ENCODE assay signal across 13 cellular contexts in genomic region chr22:20553947-20554741, GRCh38. TPM values are rescaled to one million over a fixed set of nuclear protein-coding genes. Genes with fewer than 3 reads are reported as not detected.
DNase-seq lines count a peak whose midpoint lies in the region; ATAC-seq, FAIRE-seq and TF ChIP-seq lines count a peak whose summit lies in the region.
"Had no signal": no experiment of that assay in that cellular context is flagged by ENCODE, and none has a peak within 500 bp of the region (broad histone marks: within the 10 kb centered on the region; RNA-seq: fewer than 3 reads in every experiment).

No MANE protein-coding gene starts in this region.

- H3K27me3 ChIP-seq in HepG2 (ENCODE audit: control insufficient read depth in 1 of 2, insufficient read depth in 2 of 2, low read length in 2 of 2) (no peaks in the 10 kb centered on the region), right lobe of liver (no peaks in the 10 kb centered on the region), vagina (no peaks in the 10 kb centered on the region)
- H3K27me3 ChIP-seq: BE2C had no signal

- H3K79me2 ChIP-seq in HepG2 (ENCODE audit: insufficient read depth, low read length) = peaks cover 19% of the 10 kb centered on the region

- DNase-seq in HepG2 (ENCODE audit: low spot score) (no peak), right lobe of liver (no peak), vagina (ENCODE audit: extremely low spot score in 2 of 2) (no peak), NCI-H69 (lab: John Stamatoyannopoulos, UW) (no peak)
- no peak for DNase-seq in stimulated activated CD4-positive, alpha-beta T cell treated with anti-CD3 and anti-CD28 coated beads, Interleukin-12 subunit alpha, Interleukin-12 subunit beta, amount 100 ng/mL, for 4 hours
- DNase-seq: activated naive CD8-positive, alpha-beta T cell treated with anti-CD3 and anti-CD28 coated beads, Interleukin-2, amount 10 ng/mL, durations not matched to agents 7 days and 5 days; BE2C; effector CD8-positive, alpha-beta T cell; hippocampal formation had no signal

- 100% methylated on average over 5 of the region's 8 CpGs for WGBS in HepG2 (ENCODE audit: low lambda C conversion rate)
- WGBS in right lobe of liver (ENCODE audit: insufficient coverage, low coverage, low lambda C conversion rate, missing lambda C conversion rate) = no CpG with 5 or more reads among the region's 8 CpGs

- H3K9me3 Mint-ChIP-seq in nephron = peaks cover 7% of the 10 kb centered on the region

- CTCF ChIA-PET in HepG2 (lab: Yijun Ruan, JAX; ENCODE audit: low intra/inter-chr PET ratio, low total read pairs) = interaction anchor here (1.4 kb wide), 1 partner anchor 10 kb away, joined by 7 read pairs; no protein-coding TSS in a partner anchor

- H3K36me3 ChIP-seq in HepG2 (replicated peaks in 1 of 2; ENCODE audit: control insufficient read depth in 1 of 2, insufficient read depth in 2 of 2, low read length in 2 of 2) (peaks cover 33 to 76% of the 10 kb centered on the region in 2 experiments), right lobe of liver (peaks cover 0 to 17% (median 8%) of the 10 kb centered on the region in 4 donors), vagina (peaks cover 0 to 36% of the 10 kb centered on the region in 2 donors)

- no peak for TF ChIP-seq EP300 in HepG2 (IDR thresholded peaks at IDR 0.05; ENCODE audit: low read depth in 2 of 2, low read length in 2 of 2)
- no peak for TF ChIP-seq EP300 in HepG2 (CRISPR knock-in tag; IDR thresholded peaks at IDR 0.05; ENCODE audit: borderline replicate concordance)

- BruUV-seq in HepG2 (replicated peaks; lab: Mats Ljungman, UMichigan) = no TSS peak

- no peak for FAIRE-seq in HepG2 (lab: Jason Lieb, UNC)

- peaks cover 44% of the 10 kb centered on the region for H3K36me3 Mint-ChIP-seq in nephron (ENCODE audit: low read depth)

- H3K9me3 ChIP-seq in HepG2 (ENCODE audit: low read length) (no peaks in the 10 kb centered on the region), right lobe of liver (no peaks in the 10 kb centered on the region), vagina (no peaks in the 10 kb centered on the region)

- no peak overlapping the region for H3K4me3 Mint-ChIP-seq in nephron
- H3K4me3 Mint-ChIP-seq: activated naive CD8-positive, alpha-beta T cell treated with anti-CD3 and anti-CD28 coated beads, Interleukin-2, amount 10 ng/mL, durations not matched to agents 7 days and 5 days; memory B cell had no signal

- H3K4me1 ChIP-seq in HepG2 (ENCODE audit: insufficient read depth, low read length) = peaks cover 43% of the 10 kb centered on the region
- H3K4me1 ChIP-seq in right lobe of liver = peaks cover 0 to 36% (median 13%) of the 10 kb centered on the region in 4 donors
- peaks cover 78% of the 10 kb centered on the region for H3K4me1 ChIP-seq in vagina

- intact Hi-C loops in HepG2 (cut with micrococcal nuclease; ENCODE audit: unreplicated experiment) (no loop called here), right lobe of liver (cut with DNase I) (no loop called here), vagina (cut with DNase I) (loop anchor here (5.0 kb wide), 1 partner anchor 47 kb away; the partner anchor contains the start of gene MED15)

- TF ChIP-seq CTCF in HepG2 (CRISPR knock-in tag; IDR thresholded peaks at IDR 0.05) (no peak), right lobe of liver (IDR thresholded peaks at IDR 0.05) (no peak), nephron (IDR thresholded peaks at IDR 0.05; ENCODE audit: unreplicated experiment in 3 of 3) (no peak), vagina (IDR thresholded peaks at IDR 0.05) (no peak)

- H3K27ac ChIP-seq in HepG2 (ENCODE audit: extremely low read length, insufficient read depth, low read length) (peak overlapping the region; percentile 89), right lobe of liver (peak overlapping the region in 1 of 3 donors; percentile 29), cingulate gyrus (ENCODE audit: low read depth, low read length) (peak overlapping the region; percentile 56), vagina (peak overlapping the region; percentile 92)

- peak overlapping the region; percentile 24 to 100 (median 98) for H3K27ac Mint-ChIP-seq in nephron
- H3K27ac Mint-ChIP-seq: memory B cell had no signal

- peaks cover 51% of the 10 kb centered on the region for H3K4me1 Mint-ChIP-seq in nephron

- TF ChIP-seq RAD21 in HepG2 (CRISPR knock-in tag; IDR thresholded peaks at IDR 0.05) = no peak

- no peak overlapping the region; the same call in 1 of the 2 replicates for H3K9ac ChIP-seq in HepG2 (ENCODE audit: insufficient read depth, low read depth, low read length)

- TF ChIP-seq POLR2A in HepG2 (IDR thresholded peaks at IDR 0.05; ENCODE audit: insufficient read depth in 1 of 2, low read depth in 2 of 2, low read length in 2 of 2) (no peak), right lobe of liver (IDR thresholded peaks at IDR 0.05) (no peak), vagina (IDR thresholded peaks at IDR 0.05) (no peak)

- H4K20me1 ChIP-seq in HepG2 (ENCODE audit: insufficient read depth, low read length) = peaks cover 3% of the 10 kb centered on the region; the same call in 1 of the 2 replicates

- in situ Hi-C loops in HepG2 (cut with HindIII; ENCODE audit: extremely low pct_ligation_motif_present, low pct_unique_long_range_greater_than_20kb) = no loop called here

- ATAC-seq in HepG2 (no peak), right lobe of liver (no peak), GM19324 (IDR thresholded peaks at IDR 0.05; ENCODE audit: low FRiP score, unreplicated experiment) (no peak)

- no peak overlapping the region for H3K4me3 ChIP-seq in HepG2 (replicated peaks in 1 of 3; ENCODE audit: insufficient read depth in 1 of 3, low read depth in 2 of 3, low read length in 3 of 3)
- no peak overlapping the region for H3K4me3 ChIP-seq in right lobe of liver
- no peak overlapping the region for H3K4me3 ChIP-seq in vagina

- H2AFZ ChIP-seq in HepG2 (ENCODE audit: low read length) = no peak overlapping the region

- no peak overlapping the region for H3K4me2 ChIP-seq in HepG2 (ENCODE audit: low read depth, low read length)

- POLR2A ChIA-PET in HepG2 (lab: Yijun Ruan, JAX) = interaction anchor here (2.4 kb wide), 1 partner anchor 46 kb away, joined by 16 read pairs; the partner anchor contains the start of gene MED15

- H3K27me3 Mint-ChIP-seq in nephron (ENCODE audit: low read depth) = no peaks in the 10 kb centered on the region
- H3K27me3 Mint-ChIP-seq: activated naive CD8-positive, alpha-beta T cell treated with anti-CD3 and anti-CD28 coated beads, Interleukin-2, amount 10 ng/mL, durations not matched to agents 7 days and 5 days; memory B cell had no signal

TF ChIP-seq in HepG2, 621 proteins besides CTCF, POLR2A, EP300 and RAD21 (continues in another document):
- TF ChIP-seq NCOA5 (CRISPR knock-in tag; IDR thresholded peaks at IDR 0.05) = no peak

RNA-seq across cellular contexts. Expression of gene MED15, which starts 46.7 kb away (rescaled TPM):
- total RNA-seq in HepG2 (2016; rRNA removed; fragmentation: Illumina TruSeq; extraction: Trizol) (9.8 and 14.3 TPM in 2 replicates), right lobe of liver (10 to 100 TPM; 15.7 to 34.7 (median 23.6) TPM), vagina (72.2 TPM)
- 51.6 and 53.2 TPM in 2 replicates for total RNA-seq in HepG2 (2016; cell fraction: cytosol; rRNA removed; fragmentation: Illumina TruSeq; extraction: Trizol; ENCODE audit: low read depth)
- 7.7 and 13.5 TPM in 2 replicates for total RNA-seq in HepG2 (2016; cell fraction: insoluble cytoplasmic fraction; rRNA removed; fragmentation: Illumina TruSeq; extraction: Trizol)
- total RNA-seq in HepG2 (2016; cell fraction: membrane; rRNA removed; fragmentation: Illumina TruSeq; extraction: Trizol) = 31.3 and 33.8 TPM in 2 replicates
- 27.9 and 31.0 TPM in 2 replicates for total RNA-seq in HepG2 (2016; cell fraction: nucleus; rRNA removed; fragmentation: Illumina TruSeq; extraction: Trizol)
- 27.0 and 31.0 TPM in 2 replicates for polyA plus RNA-seq in HepG2 (2011; rRNA removed)
- polyA plus RNA-seq in HepG2 (2011; cell fraction: cytosol; rRNA removed) = 12.4 and 17.0 TPM in 2 replicates
- polyA plus RNA-seq in HepG2 (2011; cell fraction: nucleus; rRNA removed) = 131 and 178 TPM in 2 replicates
- polyA plus RNA-seq in HepG2 (2012) = 31.5 and 37.1 TPM in 2 replicates
- polyA plus RNA-seq in HepG2 (2016; cell fraction: cytosol; fragmentation: Illumina TruSeq; extraction: Trizol; ENCODE audit: low read depth) = 6.4 and 9.0 TPM in 2 replicates
- 15.4 and 20.3 TPM in 2 replicates for polyA plus RNA-seq in HepG2 (2016; cell fraction: insoluble cytoplasmic fraction; fragmentation: Illumina TruSeq; extraction: Trizol; ENCODE audit: low read depth)
- polyA plus RNA-seq in HepG2 (2016; cell fraction: membrane; fragmentation: Illumina TruSeq; extraction: Trizol; ENCODE audit: low read depth) = 14.6 and 14.9 TPM in 2 replicates
- polyA plus RNA-seq in HepG2 (2016; cell fraction: nucleus; fragmentation: Illumina TruSeq; extraction: Trizol; ENCODE audit: insufficient read depth, low read depth) = 54.7 and 59.1 TPM in 2 replicates
- polyA minus RNA-seq in HepG2 (2011; rRNA and poly(A)+ RNA removed; ENCODE audit: low replicate concordance) = 39.9 and 83.9 TPM in 2 replicates
- polyA minus RNA-seq in HepG2 (2011; cell fraction: cytosol; rRNA and poly(A)+ RNA removed) = 31.6 and 37.5 TPM in 2 replicates
- 98.0 and 116 TPM in 2 replicates for polyA minus RNA-seq in HepG2 (2011; cell fraction: nucleus; rRNA and poly(A)+ RNA removed)

RNA-seq across cellular contexts. Expression of gene KLHL22, which starts 58.5 kb away (rescaled TPM):
- total RNA-seq in HepG2 (2016; rRNA removed; fragmentation: Illumina TruSeq; extraction: Trizol) (11.3 and 14.8 TPM in 2 replicates), right lobe of liver (10 to 100 TPM in 3 of 6 experiments, 1 to 10 TPM in 3; 9.0 to 14.2 (median 10.2) TPM), vagina (20.1 TPM)
- total RNA-seq in HepG2 (2016; cell fraction: cytosol; rRNA removed; fragmentation: Illumina TruSeq; extraction: Trizol; ENCODE audit: low read depth) = 3.5 and 4.2 TPM in 2 replicates
- 9.8 and 17.0 TPM in 2 replicates for total RNA-seq in HepG2 (2016; cell fraction: insoluble cytoplasmic fraction; rRNA removed; fragmentation: Illumina TruSeq; extraction: Trizol)
- total RNA-seq in HepG2 (2016; cell fraction: membrane; rRNA removed; fragmentation: Illumina TruSeq; extraction: Trizol) = 5.6 and 6.4 TPM in 2 replicates
- 16.4 and 19.9 TPM in 2 replicates for total RNA-seq in HepG2 (2016; cell fraction: nucleus; rRNA removed; fragmentation: Illumina TruSeq; extraction: Trizol)
- 10.9 and 15.8 TPM in 2 replicates for polyA plus RNA-seq in HepG2 (2011; rRNA removed)
- 10.9 and 13.2 TPM in 2 replicates for polyA plus RNA-seq in HepG2 (2011; cell fraction: cytosol; rRNA removed)
- 24.9 and 26.8 TPM in 2 replicates for polyA plus RNA-seq in HepG2 (2011; cell fraction: nucleus; rRNA removed)
- polyA plus RNA-seq in HepG2 (2012) = 7.6 and 8.3 TPM in 2 replicates
- 0.76 and 1.1 TPM in 2 replicates for polyA plus RNA-seq in HepG2 (2016; cell fraction: cytosol; fragmentation: Illumina TruSeq; extraction: Trizol; ENCODE audit: low read depth)
- 7.9 and 10.3 TPM in 2 replicates for polyA plus RNA-seq in HepG2 (2016; cell fraction: insoluble cytoplasmic fraction; fragmentation: Illumina TruSeq; extraction: Trizol; ENCODE audit: low read depth)
- polyA plus RNA-seq in HepG2 (2016; cell fraction: membrane; fragmentation: Illumina TruSeq; extraction: Trizol; ENCODE audit: low read depth) = 1.1 and 1.6 TPM in 2 replicates
- polyA plus RNA-seq in HepG2 (2016; cell fraction: nucleus; fragmentation: Illumina TruSeq; extraction: Trizol; ENCODE audit: insufficient read depth, low read depth) = 21.4 and 25.4 TPM in 2 replicates
- polyA minus RNA-seq in HepG2 (2011; rRNA and poly(A)+ RNA removed; ENCODE audit: low replicate concordance) = 12.1 and 32.8 TPM in 2 replicates
- polyA minus RNA-seq in HepG2 (2011; cell fraction: cytosol; rRNA and poly(A)+ RNA removed) = 6.0 and 10.6 TPM in 2 replicates
- polyA minus RNA-seq in HepG2 (2011; cell fraction: nucleus; rRNA and poly(A)+ RNA removed) = 17.1 and 18.6 TPM in 2 replicates
